ENCODE assay signal across 1 cellular context in genomic region chr17:44077595-44077909, GRCh38.
A peak's percentile ranks its signal among the peaks of the same experiment; 100 is the strongest.
TF ChIP-seq lines count a peak whose summit lies in the region.

No MANE protein-coding gene starts in this region.

TF ChIP-seq in HepG2, 621 proteins besides CTCF, POLR2A, EP300 and RAD21:
- TF ChIP-seq ZNF329 (CRISPR knock-in tag; IDR thresholded peaks at IDR 0.05; ENCODE audit: low read depth) (no peak), RBM39 (IDR thresholded peaks at IDR 0.05; ENCODE audit: low read depth, low read length, poor library complexity, severe bottlenecking) (no peak), ZNF431 (CRISPR knock-in tag; IDR thresholded peaks at IDR 0.05; ENCODE audit: borderline replicate concordance, low read depth) (0 out of 2 replicates have a peak, but pooled peaks have one; percentile 11), NKX3-1 (CRISPR knock-in tag; IDR thresholded peaks at IDR 0.05) (no peak), PAX8 (CRISPR knock-in tag; IDR thresholded peaks at IDR 0.05; ENCODE audit: borderline replicate concordance) (no peak), SALL2 (CRISPR knock-in tag; IDR thresholded peaks at IDR 0.05) (no peak), ZNF850 (CRISPR knock-in tag; conservative IDR thresholded peaks at IDR 0.05) (no peak), TSC22D2 (CRISPR knock-in tag; IDR thresholded peaks at IDR 0.05; ENCODE audit: borderline replicate concordance) (no peak), KLF11 (CRISPR knock-in tag; IDR thresholded peaks at IDR 0.05) (no peak), NAIF1 (CRISPR knock-in tag; IDR thresholded peaks at IDR 0.05; ENCODE audit: borderline replicate concordance) (no peak), ATF1 (CRISPR knock-in tag; IDR thresholded peaks at IDR 0.05) (no peak), ZBTB21 (CRISPR knock-in tag; IDR thresholded peaks at IDR 0.05) (no peak), ZKSCAN5 (CRISPR knock-in tag; IDR thresholded peaks at IDR 0.05) (no peak), ZNF883 (CRISPR knock-in tag; IDR thresholded peaks at IDR 0.05; ENCODE audit: not compliant biosample characterization) (peak; percentile 25), ZNF12 (CRISPR knock-in tag; IDR thresholded peaks at IDR 0.05) (no peak), ZNF607 (CRISPR knock-in tag; IDR thresholded peaks at IDR 0.05; ENCODE audit: borderline replicate concordance) (no peak), NRL (CRISPR knock-in tag; IDR thresholded peaks at IDR 0.05; ENCODE audit: borderline replicate concordance) (0 out of 2 replicates have a peak, but pooled peaks have one; percentile 38), BHLHE40 (IDR thresholded peaks at IDR 0.05; ENCODE audit: low read length) (no peak), TBX2 (CRISPR knock-in tag; IDR thresholded peaks at IDR 0.05; ENCODE audit: borderline replicate concordance) (no peak), FUBP1 (CRISPR knock-in tag; IDR thresholded peaks at IDR 0.05; ENCODE audit: borderline replicate concordance) (0 out of 2 replicates have a peak, but pooled peaks have one; percentile 16), GATAD2A (CRISPR knock-in tag; IDR thresholded peaks at IDR 0.05) (no peak), RORA (CRISPR knock-in tag; IDR thresholded peaks at IDR 0.05) (no peak)
- TF ChIP-seq, protein P1, sequence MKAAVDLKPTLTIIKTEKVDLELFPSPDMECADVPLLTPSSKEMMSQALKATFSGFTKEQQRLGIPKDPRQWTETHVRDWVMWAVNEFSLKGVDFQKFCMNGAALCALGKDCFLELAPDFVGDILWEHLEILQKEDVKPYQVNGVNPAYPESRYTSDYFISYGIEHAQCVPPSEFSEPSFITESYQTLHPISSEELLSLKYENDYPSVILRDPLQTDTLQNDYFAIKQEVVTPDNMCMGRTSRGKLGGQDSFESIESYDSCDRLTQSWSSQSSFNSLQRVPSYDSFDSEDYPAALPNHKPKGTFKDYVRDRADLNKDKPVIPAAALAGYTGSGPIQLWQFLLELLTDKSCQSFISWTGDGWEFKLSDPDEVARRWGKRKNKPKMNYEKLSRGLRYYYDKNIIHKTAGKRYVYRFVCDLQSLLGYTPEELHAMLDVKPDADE (CRISPR knock-in tag; IDR thresholded peaks at IDR 0.05): no peak
